Comparison of ENCODE assay signal across 1 cellular context in genomic region chr6:143783077-143783476, GRCh38.
TF ChIP-seq lines count a peak whose summit lies in the region.

No MANE protein-coding gene starts in this region.

TF ChIP-seq in K562, 482 proteins besides CTCF, POLR2A, EP300 and RAD21 (continued from another document):
- TF ChIP-seq NFYB (IDR thresholded peaks at IDR 0.05; ENCODE audit: extremely low read depth, insufficient read length) (no peak), ZBTB43 (CRISPR knock-in tag; IDR thresholded peaks at IDR 0.05) (no peak), C11orf30 (IDR thresholded peaks at IDR 0.05; ENCODE audit: low read depth) (peak; percentile 89)
